ENCODE assay signal across 9 cellular contexts in the genomic region with DNA sequence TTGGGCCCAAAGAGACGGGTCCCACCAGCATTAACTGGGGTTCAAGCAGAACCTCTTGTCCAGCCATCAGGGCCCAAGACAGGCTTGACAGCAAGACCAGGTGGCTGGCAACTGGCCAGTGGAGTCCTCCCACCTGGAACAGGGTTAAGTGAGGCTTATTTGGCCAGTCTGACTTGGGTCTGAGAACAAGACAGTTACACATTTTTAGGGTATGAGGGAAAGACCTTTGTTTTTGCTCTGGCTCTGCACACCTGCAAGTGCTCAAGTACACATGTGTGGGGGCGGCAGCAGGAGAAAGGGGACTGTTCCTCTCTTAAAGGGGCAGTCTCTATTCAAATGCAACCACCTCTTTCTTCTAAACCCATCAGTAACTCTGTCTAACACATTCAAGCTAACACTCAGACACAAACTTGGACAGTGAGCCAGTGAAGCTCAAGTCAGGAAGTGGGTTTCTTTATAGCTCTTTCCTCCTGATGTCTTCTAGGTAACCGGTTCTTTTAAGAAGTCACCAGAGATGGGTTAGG.
A peak's percentile ranks its signal among the peaks of the same experiment; 100 is the strongest.
DNase-seq lines count a peak whose midpoint lies in the region; ATAC-seq and TF ChIP-seq lines count a peak whose summit lies in the region.
"Had no signal": no experiment of that assay in that cellular context is flagged by ENCODE, and none has a peak within 500 bp of the region (broad histone marks: within the 10 kb centered on the region; RNA-seq: fewer than 3 reads in every experiment).

No MANE protein-coding gene starts in this region.

- H3K4me3 ChIP-seq in KMS-11 (IDR thresholded peaks at IDR 0.05; ENCODE audit: insufficient read depth, low read depth, low read length), result no peak overlapping the region
- no peak overlapping the region for H3K4me3 ChIP-seq in fibroblast of lung (replicated peaks in 1 of 4; ENCODE audit: control extremely low read depth in 1 of 4, insufficient read depth in 1 of 4, low read depth in 3 of 4, low read length in 4 of 4)
- H3K4me3 ChIP-seq: K562 had no signal

- TF ChIP-seq CTCF in KMS-11 (conservative IDR thresholded peaks at IDR 0.05; ENCODE audit: low read depth, low read length) (no peak), fibroblast of lung (conservative IDR thresholded peaks at IDR 0.05 in 1 of 2, IDR thresholded peaks at IDR 0.05 in 1 of 2; ENCODE audit: low read depth in 1 of 2, low read length in 2 of 2) (no peak)

- no peaks in the 10 kb centered on the region for H3K27me3 ChIP-seq in KMS-11 (ENCODE audit: insufficient read depth, low read depth)
- no peaks in the 10 kb centered on the region for H3K27me3 ChIP-seq in fibroblast of lung (ENCODE audit: control insufficient read depth, insufficient read depth, low read length)

- H4K20me1 ChIP-seq in KMS-11 (ENCODE audit: insufficient read depth) (no peaks in the 10 kb centered on the region), fibroblast of lung (ENCODE audit: control insufficient read depth, extremely low read depth, insufficient read depth, low read length) (no peaks in the 10 kb centered on the region)

- H2AFZ ChIP-seq in KMS-11 (ENCODE audit: low read depth), result no peak overlapping the region
- no peak overlapping the region for H2AFZ ChIP-seq in fibroblast of lung (ENCODE audit: low read length)

- no peak for DNase-seq in fibroblast of lung (ENCODE audit: low read depth in 2 of 2)
- DNase-seq in iPS-NIHi7 (ENCODE audit: extremely low spot score), result no peak
- no peak for DNase-seq in SKM-1 treated with dmso at 0.1 percent for 144 hours (lab: John Stamatoyannopoulos, UW; ENCODE audit: unreplicated experiment)
- no peak for DNase-seq in NCI-H2107 (lab: John Stamatoyannopoulos, UW)

- H3K4me2 ChIP-seq in KMS-11 (peak overlapping the region; percentile 93), fibroblast of lung (ENCODE audit: extremely low read depth, insufficient read depth, low read length) (no peak overlapping the region)

- H3K36me3 ChIP-seq in KMS-11 (ENCODE audit: insufficient read depth), result no peaks in the 10 kb centered on the region
- H3K36me3 ChIP-seq in fibroblast of lung (ENCODE audit: control insufficient read depth, insufficient read depth, low read length), result peaks cover 18% of the 10 kb centered on the region

- peaks cover 98% of the 10 kb centered on the region for H3K4me1 ChIP-seq in KMS-11 (ENCODE audit: low read depth, poor library complexity, severe bottlenecking)
- H3K4me1 ChIP-seq in fibroblast of lung (ENCODE audit: control insufficient read depth, extremely low read depth, insufficient read depth, low read length), result peaks cover 73% of the 10 kb centered on the region

- H3K9me3 ChIP-seq in fibroblast of lung (ENCODE audit: control insufficient read depth, insufficient read depth, low read depth, low read length), result no peaks in the 10 kb centered on the region

- H3K9ac ChIP-seq in KMS-11 (no peak overlapping the region), fibroblast of lung (ENCODE audit: insufficient read depth, low read length) (no peak overlapping the region)

- peaks cover 24% of the 10 kb centered on the region; the same call in 1 of the 2 replicates for H3K79me2 ChIP-seq in KMS-11 (ENCODE audit: insufficient read depth, low read depth)
- peaks cover 85% of the 10 kb centered on the region for H3K79me2 ChIP-seq in fibroblast of lung (ENCODE audit: control insufficient read depth, insufficient read depth, low read length)

- ATAC-seq in GM18517 (IDR thresholded peaks at IDR 0.05; ENCODE audit: unreplicated experiment) (peak; percentile 49), GM21619 (IDR thresholded peaks at IDR 0.05; ENCODE audit: unreplicated experiment) (peak; percentile 42), SK-N-SH treated with all-trans-retinoic acid at 6 μM for 48 hours (no peak)
- ATAC-seq: K562 had no signal

- H3K27ac ChIP-seq in KMS-11 (peak overlapping the region; percentile 81), fibroblast of lung (ENCODE audit: insufficient read depth, low read length) (peak overlapping the region; percentile 36)

TF ChIP-seq in SK-N-SH treated with all-trans-retinoic acid at 6 μM for 48 hours, 23 proteins besides CTCF, POLR2A, EP300 and RAD21:
- TF ChIP-seq PPARA (CRISPR knock-in tag; IDR thresholded peaks at IDR 0.05; ENCODE audit: borderline replicate concordance) (no peak), CSDC2 (CRISPR knock-in tag; IDR thresholded peaks at IDR 0.05) (no peak), TCF4 (CRISPR knock-in tag; IDR thresholded peaks at IDR 0.05; ENCODE audit: borderline replicate concordance) (no peak), ISL1 (CRISPR knock-in tag; IDR thresholded peaks at IDR 0.05) (no peak)
- TF ChIP-seq, protein P1, sequence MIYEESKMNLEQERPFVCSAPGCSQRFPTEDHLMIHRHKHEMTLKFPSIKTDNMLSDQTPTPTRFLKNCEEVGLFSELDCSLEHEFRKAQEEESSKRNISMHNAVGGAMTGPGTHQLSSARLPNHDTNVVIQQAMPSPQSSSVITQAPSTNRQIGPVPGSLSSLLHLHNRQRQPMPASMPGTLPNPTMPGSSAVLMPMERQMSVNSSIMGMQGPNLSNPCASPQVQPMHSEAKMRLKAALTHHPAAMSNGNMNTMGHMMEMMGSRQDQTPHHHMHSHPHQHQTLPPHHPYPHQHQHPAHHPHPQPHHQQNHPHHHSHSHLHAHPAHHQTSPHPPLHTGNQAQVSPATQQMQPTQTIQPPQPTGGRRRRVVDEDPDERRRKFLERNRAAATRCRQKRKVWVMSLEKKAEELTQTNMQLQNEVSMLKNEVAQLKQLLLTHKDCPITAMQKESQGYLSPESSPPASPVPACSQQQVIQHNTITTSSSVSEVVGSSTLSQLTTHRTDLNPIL (CRISPR knock-in tag; IDR thresholded peaks at IDR 0.05; ENCODE audit: low read depth), result no peak
